In genomic region chr1:217403321-217403720, GRCh38 we compare ENCODE assay signal across 1 cellular context.
TF ChIP-seq lines count a peak whose summit lies in the region.

No MANE protein-coding gene starts in this region.

TF ChIP-seq in GM23338, 12 proteins besides CTCF, POLR2A, EP300 and RAD21 (continued from another document):
- no peak for TF ChIP-seq POLR2AphosphoS5 (IDR thresholded peaks at IDR 0.05; ENCODE audit: low read depth)
